Comparison of ENCODE assay signal across 11 cellular contexts in genomic region chrX:139844163-139844562, GRCh38.
A peak's percentile ranks its signal among the peaks of the same experiment; 100 is the strongest.
DNase-seq lines count a peak whose midpoint lies in the region; ATAC-seq and TF ChIP-seq lines count a peak whose summit lies in the region.
"Had no signal": no experiment of that assay in that cellular context is flagged by ENCODE, and none has a peak within 500 bp of the region (broad histone marks: within the 10 kb centered on the region; RNA-seq: fewer than 3 reads in every experiment).

No MANE protein-coding gene starts in this region.

- ATAC-seq in activated naive CD8-positive, alpha-beta T cell treated with anti-CD3 and anti-CD28 coated beads, Interleukin-2, amount 50 U/mL, for 24 hours = peak; percentile 87
- ATAC-seq in HG02678 (IDR thresholded peaks at IDR 0.05; ENCODE audit: unreplicated experiment) = peak; percentile 59
- ATAC-seq in aorta (ENCODE audit: low FRiP score) = no peak

- H3K9me3 Mint-ChIP-seq in activated naive CD8-positive, alpha-beta T cell treated with anti-CD3 and anti-CD28 coated beads, Interleukin-2, amount 50 U/mL, for 24 hours = no peaks in the 10 kb centered on the region
- H3K9me3 Mint-ChIP-seq in activated naive CD8-positive, alpha-beta T cell treated with anti-CD3 and anti-CD28 coated beads for 36 hours = peaks cover 4% of the 10 kb centered on the region

- peaks cover 17% of the 10 kb centered on the region for H3K4me1 Mint-ChIP-seq in activated naive CD8-positive, alpha-beta T cell treated with anti-CD3 and anti-CD28 coated beads, Interleukin-2, amount 50 U/mL, for 24 hours
- peaks cover 8% of the 10 kb centered on the region for H3K4me1 Mint-ChIP-seq in activated naive CD8-positive, alpha-beta T cell treated with anti-CD3 and anti-CD28 coated beads for 36 hours

- WGBS in thyroid gland, 2 donors = 38 to 42% methylated on average over 2 of the region's 2 CpGs
- WGBS in aorta, 2 donors = 57 to 87% methylated on average over 2 of the region's 2 CpGs

- no peaks in the 10 kb centered on the region for H3K36me3 ChIP-seq in thyroid gland
- H3K36me3 ChIP-seq in aorta (ENCODE audit: control insufficient read depth in 1 of 2, insufficient read depth in 2 of 2, low read length in 1 of 2) = no peaks in the 10 kb centered on the region

- H3K27me3 Mint-ChIP-seq in activated naive CD8-positive, alpha-beta T cell treated with anti-CD3 and anti-CD28 coated beads, Interleukin-2, amount 50 U/mL, for 24 hours = no peaks in the 10 kb centered on the region
- H3K27me3 Mint-ChIP-seq in activated naive CD8-positive, alpha-beta T cell treated with anti-CD3 and anti-CD28 coated beads for 36 hours = no peaks in the 10 kb centered on the region

- no peak overlapping the region for H3K4me3 Mint-ChIP-seq in activated naive CD8-positive, alpha-beta T cell treated with anti-CD3 and anti-CD28 coated beads, Interleukin-2, amount 50 U/mL, for 24 hours
- H3K4me3 Mint-ChIP-seq in activated naive CD8-positive, alpha-beta T cell treated with anti-CD3 and anti-CD28 coated beads for 36 hours = no peak overlapping the region

- H3K4me1 ChIP-seq in thyroid gland = peaks cover 0 to 8% of the 10 kb centered on the region in 2 donors
- H3K4me1 ChIP-seq in aorta (ENCODE audit: control insufficient read depth in 1 of 2, insufficient read depth in 2 of 2, low read length in 2 of 2) = peaks cover 0 to 2% of the 10 kb centered on the region in 2 donors

- H3K27ac Mint-ChIP-seq in activated naive CD8-positive, alpha-beta T cell treated with anti-CD3 and anti-CD28 coated beads, Interleukin-2, amount 50 U/mL, for 24 hours = no peak overlapping the region
- H3K27ac Mint-ChIP-seq in activated naive CD8-positive, alpha-beta T cell treated with anti-CD3 and anti-CD28 coated beads for 36 hours = no peak overlapping the region

- H3K27ac ChIP-seq in thyroid gland (no peak overlapping the region), aorta (ENCODE audit: low read depth in 1 of 2, low read length in 2 of 2) (no peak overlapping the region)

- H3K4me3 ChIP-seq in thyroid gland (replicated peaks in 1 of 3) (no peak overlapping the region), aorta (ENCODE audit: low read length in 2 of 2) (no peak overlapping the region)

- no peak for TF ChIP-seq CTCF in thyroid gland (IDR thresholded peaks at IDR 0.05)

- intact Hi-C loops in thyroid gland (cut with DNase I) (no loop called here), head of caudate nucleus (cut with DNase I) (no loop called here), aorta (cut with DNase I) (no loop called here)

- H3K36me3 Mint-ChIP-seq in activated naive CD8-positive, alpha-beta T cell treated with anti-CD3 and anti-CD28 coated beads, Interleukin-2, amount 50 U/mL, for 24 hours (ENCODE audit: low read depth) = peaks cover 10% of the 10 kb centered on the region
- peaks cover 19% of the 10 kb centered on the region for H3K36me3 Mint-ChIP-seq in activated naive CD8-positive, alpha-beta T cell treated with anti-CD3 and anti-CD28 coated beads for 36 hours

- TF ChIP-seq POLR2A in thyroid gland (IDR thresholded peaks at IDR 0.05) = no peak

- H3K9me3 ChIP-seq in thyroid gland (no peaks in the 10 kb centered on the region), aorta (ENCODE audit: control insufficient read depth, low read length) (no peaks in the 10 kb centered on the region)

- no peaks in the 10 kb centered on the region for H3K27me3 ChIP-seq in thyroid gland
- no peaks in the 10 kb centered on the region for H3K27me3 ChIP-seq in aorta (ENCODE audit: control insufficient read depth in 1 of 2, insufficient read depth in 2 of 2, low read length in 1 of 2)

- DNase-seq in activated naive CD8-positive, alpha-beta T cell treated with anti-CD3 and anti-CD28 coated beads, Interleukin-2, amount 50 U/mL, for 24 hours = no peak
- no peak for DNase-seq in activated naive CD8-positive, alpha-beta T cell treated with anti-CD3 and anti-CD28 coated beads for 36 hours
- DNase-seq in NCI-H774 (lab: John Stamatoyannopoulos, UW) (peak; percentile 0), thyroid gland (peak; percentile 37 to 49), head of caudate nucleus (no peak), aorta (no peak), GDM1 (lab: John Stamatoyannopoulos, UW) (no peak)
- DNase-seq: activated CD4-positive, alpha-beta T cell treated with anti-CD3 and anti-CD28 coated beads for 1 hour; glutamatergic neuron; stimulated activated CD4-positive, alpha-beta T cell treated with anti-CD3 and anti-CD28 coated beads, Interleukin-4, amount 100 ng/mL, for 1 hour had no signal

Comparison
In these comparisons a context has a peak if more than half of its experiments do, and no peak if none do; other contexts are left out.
1. DNase-seq: peak in NCI-H774 (single experiment) and thyroid gland (2 of 2); none in activated naive CD8-positive, alpha-beta T cell treated with anti-CD3 and anti-CD28 coated beads, Interleukin-2, amount 50 U/mL, for 24 hours (single experiment), activated naive CD8-positive, alpha-beta T cell treated with anti-CD3 and anti-CD28 coated beads for 36 hours (single experiment), head of caudate nucleus (0 of 42), aorta (0 of 2) and GDM1 (single experiment).